ENCODE assay signal across 11 cellular contexts in the genomic region with DNA sequence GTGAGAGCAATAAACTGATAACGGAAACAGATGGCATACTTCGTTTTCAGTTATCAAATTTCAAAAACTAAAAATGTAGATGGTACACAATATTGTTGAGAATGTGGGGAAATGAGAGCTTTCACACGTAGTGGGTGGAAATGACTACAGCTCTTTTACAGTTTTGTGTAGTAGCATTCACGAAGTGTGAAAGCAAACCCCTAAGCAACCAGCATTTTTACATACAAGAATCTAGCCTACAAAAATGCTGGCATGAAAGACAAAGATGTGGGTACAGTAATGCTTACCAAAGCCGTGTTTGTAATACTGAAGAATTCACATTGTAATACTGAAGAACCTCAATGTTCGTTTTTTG. TPM values are rescaled to one million over a fixed set of nuclear protein-coding genes. Genes with fewer than 3 reads are reported as not detected.
DNase-seq lines count a peak whose midpoint lies in the region; ATAC-seq, FAIRE-seq and TF ChIP-seq lines count a peak whose summit lies in the region.
"Had no signal": no experiment of that assay in that cellular context is flagged by ENCODE, and none has a peak within 500 bp of the region (broad histone marks: within the 10 kb centered on the region; RNA-seq: fewer than 3 reads in every experiment).

No MANE protein-coding gene starts in this region.

- TF ChIP-seq CTCF in AG10803 (conservative IDR thresholded peaks at IDR 0.05; ENCODE audit: low read length) (no peak), pancreas (IDR thresholded peaks at IDR 0.05) (no peak)

- H3K4me1 ChIP-seq in NT2/D1 (ENCODE audit: insufficient read depth, insufficient read length): no peaks in the 10 kb centered on the region
- H3K4me1 ChIP-seq in pancreas: no peaks in the 10 kb centered on the region

- H3K9me3 Mint-ChIP-seq in effector memory CD8-positive, alpha-beta T cell: no peaks in the 10 kb centered on the region

- no peak overlapping the region for H3K27ac Mint-ChIP-seq in effector memory CD8-positive, alpha-beta T cell

- H3K4me3 ChIP-seq in AG10803 (ENCODE audit: low read length) (peak overlapping the region; percentile 63), NT2/D1 (ENCODE audit: insufficient read length, low read depth) (peak overlapping the region; percentile 53), pancreas (peak overlapping the region in 3 of 4 donors; percentile 5 to 39 (median 20))
- H3K4me3 ChIP-seq: hepatocyte had no signal

- H3K36me3 ChIP-seq in NT2/D1 (ENCODE audit: insufficient read depth, insufficient read length, low read length) (no peaks in the 10 kb centered on the region), pancreas (no peaks in the 10 kb centered on the region)

- WGBS in pancreas, 2 donors: 20 to 27% methylated on average over 6 of the region's 6 CpGs

- peak overlapping the region; percentile 70 to 78 for H3K4me3 Mint-ChIP-seq in effector memory CD8-positive, alpha-beta T cell

- intact Hi-C loops in pancreas (cut with DNase I): no loop called here

- H3K27ac ChIP-seq in pancreas: no peak overlapping the region
- H3K27ac ChIP-seq: hepatocyte, RWPE1 had no signal

- no peak overlapping the region for H3K9ac ChIP-seq in NT2/D1 (ENCODE audit: insufficient read length, low read depth)

- ATAC-seq in effector memory CD8-positive, alpha-beta T cell (replicated peaks): no peak
- no peak for ATAC-seq in pancreas

- H3K9me3 ChIP-seq in NT2/D1 (ENCODE audit: insufficient read depth, low read length) (peaks cover 9% of the 10 kb centered on the region; the same call in 1 of the 2 replicates), pancreas (no peaks in the 10 kb centered on the region)

- peaks cover 6 to 8% of the 10 kb centered on the region in 2 donors for H3K4me1 Mint-ChIP-seq in effector memory CD8-positive, alpha-beta T cell (ENCODE audit: low read depth in 2 of 2)

- H3K27me3 ChIP-seq in NT2/D1 (ENCODE audit: insufficient read depth, insufficient read length): peaks cover 15% of the 10 kb centered on the region
- peaks cover 0 to 8% (median 0%) of the 10 kb centered on the region in 4 donors for H3K27me3 ChIP-seq in pancreas
- H3K27me3 ChIP-seq: hepatocyte had no signal

- no peaks in the 10 kb centered on the region for H3K36me3 Mint-ChIP-seq in effector memory CD8-positive, alpha-beta T cell (ENCODE audit: insufficient read depth)

- peaks cover 41 to 68% of the 10 kb centered on the region in 2 donors for H3K27me3 Mint-ChIP-seq in effector memory CD8-positive, alpha-beta T cell

- no peak for FAIRE-seq in pancreas (lab: Jason Lieb, UNC)

- DNase-seq in AG10803 (ENCODE audit: low read depth) (no peak), NT2/D1 (ENCODE audit: low read depth, low spot score) (no peak), pancreas (no peak), NCI-H510A (lab: John Stamatoyannopoulos, UW) (no peak), HuH-7.5 (ENCODE audit: low spot score) (no peak), cortex of kidney (lab: John Stamatoyannopoulos, UW) (no peak), hepatic stellate cell (ENCODE audit: low spot score) (no peak)
- DNase-seq in effector memory CD8-positive, alpha-beta T cell: no peak
- DNase-seq: DND-41 had no signal

RNA-seq across cellular contexts. Expression of gene ZNF283, which starts 6.3 kb away (rescaled TPM):
- total RNA-seq in pancreas: 1 to 10 TPM; 3.0 to 7.7 (median 3.9) TPM
- 1 to 10 TPM; 1.9 to 2.0 TPM for polyA plus RNA-seq in pancreas

RNA-seq across cellular contexts. Expression of gene LYPD5, which starts 18.6 kb away (rescaled TPM):
- 1 to 10 TPM in 1 of 6 donors, under 1 TPM in 5; 0.09 to 1.2 (median 0.24) TPM for total RNA-seq in pancreas
- polyA plus RNA-seq in pancreas: under 1 TPM; 0.42 to 0.49 TPM

RNA-seq across cellular contexts. Expression of gene KCNN4, which starts 40.1 kb away (rescaled TPM):
- 1 to 10 TPM in 3 of 6 donors, under 1 TPM in 3; 0.43 to 2.6 (median 0.82) TPM for total RNA-seq in pancreas
- polyA plus RNA-seq in pancreas: 1 to 10 TPM; 1.3 to 1.5 TPM
